3 cellular contexts compared by ENCODE assay signal in genomic region chr19:55578761-55579747, GRCh38.
TF ChIP-seq lines count a peak whose summit lies in the region.

No MANE protein-coding gene starts in this region.

TF ChIP-seq in SK-N-SH, 30 proteins besides CTCF, POLR2A, EP300 and RAD21:
- TF ChIP-seq NRF1 (IDR thresholded peaks at IDR 0.05; ENCODE audit: low read depth, low read length): no peak
- no peak for TF ChIP-seq TCF12 (IDR thresholded peaks at IDR 0.05)
- no peak for TF ChIP-seq ELF1 (IDR thresholded peaks at IDR 0.05)
- no peak for TF ChIP-seq CHD2 (IDR thresholded peaks at IDR 0.05; ENCODE audit: low read length, partially characterized antibody)
- no peak for TF ChIP-seq MEF2A (IDR thresholded peaks at IDR 0.05; ENCODE audit: borderline replicate concordance, low read depth)

TF ChIP-seq in SK-N-SH treated with all-trans-retinoic acid at 6 μM for 48 hours, 23 proteins besides CTCF, POLR2A, EP300 and RAD21:
- no peak for TF ChIP-seq ISL1 (CRISPR knock-in tag; IDR thresholded peaks at IDR 0.05)
- no peak for TF ChIP-seq TOX (CRISPR knock-in tag; IDR thresholded peaks at IDR 0.05; ENCODE audit: borderline replicate concordance)
- TF ChIP-seq, protein P1, sequence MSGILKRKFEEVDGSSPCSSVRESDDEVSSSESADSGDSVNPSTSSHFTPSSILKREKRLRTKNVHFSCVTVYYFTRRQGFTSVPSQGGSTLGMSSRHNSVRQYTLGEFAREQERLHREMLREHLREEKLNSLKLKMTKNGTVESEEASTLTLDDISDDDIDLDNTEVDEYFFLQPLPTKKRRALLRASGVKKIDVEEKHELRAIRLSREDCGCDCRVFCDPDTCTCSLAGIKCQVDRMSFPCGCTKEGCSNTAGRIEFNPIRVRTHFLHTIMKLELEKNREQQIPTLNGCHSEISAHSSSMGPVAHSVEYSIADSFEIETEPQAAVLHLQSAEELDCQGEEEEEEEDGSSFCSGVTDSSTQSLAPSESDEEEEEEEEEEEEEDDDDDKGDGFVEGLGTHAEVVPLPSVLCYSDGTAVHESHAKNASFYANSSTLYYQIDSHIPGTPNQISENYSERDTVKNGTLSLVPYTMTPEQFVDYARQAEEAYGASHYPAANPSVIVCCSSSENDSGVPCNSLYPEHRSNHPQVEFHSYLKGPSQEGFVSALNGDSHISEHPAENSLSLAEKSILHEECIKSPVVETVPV (CRISPR knock-in tag; IDR thresholded peaks at IDR 0.05): no peak
- no peak for TF ChIP-seq CSDC2 (CRISPR knock-in tag; IDR thresholded peaks at IDR 0.05)
- no peak for TF ChIP-seq TSHZ2 (CRISPR knock-in tag; IDR thresholded peaks at IDR 0.05)
- TF ChIP-seq PPARA (CRISPR knock-in tag; IDR thresholded peaks at IDR 0.05; ENCODE audit: borderline replicate concordance): no peak
- TF ChIP-seq ZNF8 (CRISPR knock-in tag; IDR thresholded peaks at IDR 0.05): no peak
- TF ChIP-seq, protein P2, sequence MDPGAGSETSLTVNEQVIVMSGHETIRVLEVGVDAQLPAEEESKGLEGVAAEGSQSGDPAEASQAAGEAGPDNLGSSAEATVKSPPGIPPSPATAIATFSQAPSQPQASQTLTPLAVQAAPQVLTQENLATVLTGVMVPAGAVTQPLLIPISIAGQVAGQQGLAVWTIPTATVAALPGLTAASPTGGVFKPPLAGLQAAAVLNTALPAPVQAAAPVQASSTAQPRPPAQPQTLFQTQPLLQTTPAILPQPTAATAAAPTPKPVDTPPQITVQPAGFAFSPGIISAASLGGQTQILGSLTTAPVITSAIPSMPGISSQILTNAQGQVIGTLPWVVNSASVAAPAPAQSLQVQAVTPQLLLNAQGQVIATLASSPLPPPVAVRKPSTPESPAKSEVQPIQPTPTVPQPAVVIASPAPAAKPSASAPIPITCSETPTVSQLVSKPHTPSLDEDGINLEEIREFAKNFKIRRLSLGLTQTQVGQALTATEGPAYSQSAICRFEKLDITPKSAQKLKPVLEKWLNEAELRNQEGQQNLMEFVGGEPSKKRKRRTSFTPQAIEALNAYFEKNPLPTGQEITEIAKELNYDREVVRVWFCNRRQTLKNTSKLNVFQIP (CRISPR knock-in tag; IDR thresholded peaks at IDR 0.05; ENCODE audit: borderline replicate concordance, low read depth): no peak
- TF ChIP-seq ESRRG (CRISPR knock-in tag; IDR thresholded peaks at IDR 0.05): no peak
- no peak for TF ChIP-seq PATZ1 (CRISPR knock-in tag; IDR thresholded peaks at IDR 0.05; ENCODE audit: borderline replicate concordance)
- no peak for TF ChIP-seq RARB (CRISPR knock-in tag; IDR thresholded peaks at IDR 0.05)
- no peak for TF ChIP-seq BACH2 (CRISPR knock-in tag; IDR thresholded peaks at IDR 0.05; ENCODE audit: borderline replicate concordance)
- no peak for TF ChIP-seq ZFP30 (CRISPR knock-in tag; IDR thresholded peaks at IDR 0.05)
- TF ChIP-seq ZC3H10 (CRISPR knock-in tag; IDR thresholded peaks at IDR 0.05): no peak
- no peak for TF ChIP-seq OSR1 (CRISPR knock-in tag; IDR thresholded peaks at IDR 0.05)
- no peak for TF ChIP-seq GLIS3 (CRISPR knock-in tag; IDR thresholded peaks at IDR 0.05)
- no peak for TF ChIP-seq ARNTL (CRISPR knock-in tag; IDR thresholded peaks at IDR 0.05; ENCODE audit: borderline replicate concordance, low read depth)
TF ChIP-seq in SK-N-SH treated with all-trans-retinoic acid at 6 μM for 48 hours: peak in this region for 0.

TF ChIP-seq in endothelial cell of umbilical vein, 7 proteins besides CTCF, POLR2A, EP300 and RAD21:
- TF ChIP-seq FOS (IDR thresholded peaks at IDR 0.05; ENCODE audit: borderline replicate concordance, insufficient read depth, low read length) (no peak), GATA2 (IDR thresholded peaks at IDR 0.05; ENCODE audit: insufficient read depth, insufficient read length, low read depth, low read length) (no peak), POLR2AphosphoS5 (IDR thresholded peaks at IDR 0.05; ENCODE audit: insufficient read depth, low read depth, low read length) (no peak), MYC (IDR thresholded peaks at IDR 0.05; ENCODE audit: low read depth, low read length) (no peak), EZH2 (IDR thresholded peaks at IDR 0.05; ENCODE audit: borderline replicate concordance, low read depth, low read length, severe bottlenecking) (no peak), JUN (IDR thresholded peaks at IDR 0.05; ENCODE audit: borderline replicate concordance, insufficient read depth, insufficient read length, low read depth) (no peak)
- TF ChIP-seq, protein P3, sequence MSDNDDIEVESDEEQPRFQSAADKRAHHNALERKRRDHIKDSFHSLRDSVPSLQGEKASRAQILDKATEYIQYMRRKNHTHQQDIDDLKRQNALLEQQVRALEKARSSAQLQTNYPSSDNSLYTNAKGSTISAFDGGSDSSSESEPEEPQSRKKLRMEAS (IDR thresholded peaks at IDR 0.05; ENCODE audit: insufficient read depth, insufficient read length): no peak
